ENCODE assay signal across 1 cellular context in the genomic region with DNA sequence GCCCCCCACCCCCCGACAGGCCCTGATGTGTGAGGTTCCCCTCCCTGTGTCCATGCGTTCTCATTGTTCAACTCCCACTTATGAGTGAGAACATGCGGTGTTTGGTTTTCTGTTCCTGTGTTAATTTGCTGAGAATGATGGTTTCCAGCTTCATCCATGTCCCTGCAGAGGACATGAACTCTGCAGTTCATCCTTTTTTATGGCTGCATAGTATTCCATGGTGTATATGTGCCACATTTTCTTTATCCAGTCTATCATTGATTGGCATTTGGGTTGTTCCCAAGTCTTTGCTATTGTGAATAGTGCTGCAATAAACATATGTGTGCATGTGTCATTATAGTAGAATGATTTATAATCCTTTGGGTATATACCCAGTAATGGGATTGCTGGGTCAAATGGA. TPM values are rescaled to one million over a fixed set of nuclear protein-coding genes. Genes with fewer than 3 reads are reported as not detected.
"Had no signal": no experiment of that assay in that cellular context is flagged by ENCODE, and none has a peak within 500 bp of the region (broad histone marks: within the 10 kb centered on the region; RNA-seq: fewer than 3 reads in every experiment).

No MANE protein-coding gene starts in this region.

RNA-seq across cellular contexts. Expression of gene STARD8, which starts 32.7 kb away (rescaled TPM):
- total RNA-seq: bronchial epithelial cell had no signal
